ENCODE assay signal across 30 cellular contexts in genomic region chr2:176678571-176678970, GRCh38.
"Had no signal": no experiment of that assay in that cellular context is flagged by ENCODE, and none has a peak within 500 bp of the region (broad histone marks: within the 10 kb centered on the region; RNA-seq: fewer than 3 reads in every experiment).

No MANE protein-coding gene starts in this region.

- H3K4me1 ChIP-seq: breast epithelium, colonic mucosa, foreskin keratinocyte, gastrocnemius medialis had no signal

- H3K36me3 Mint-ChIP-seq: activated CD4-positive, alpha-beta memory T cell treated with anti-CD3 and anti-CD28 coated beads for 36 hours; activated naive CD4-positive, alpha-beta T cell treated with anti-CD3 and anti-CD28 coated beads, Interleukin-2, amount 10 ng/mL, durations not matched to agents 7 days and 5 days; activated naive CD4-positive, alpha-beta T cell treated with anti-CD3 and anti-CD28 coated beads, Interleukin-2, amount 50 U/mL, for 72 hours; activated naive CD8-positive, alpha-beta T cell treated with anti-CD3 and anti-CD28 coated beads, Interleukin-2, amount 10 ng/mL, durations not matched to agents 7 days and 5 days; brain had no signal

- H3K27ac Mint-ChIP-seq: activated CD4-positive, alpha-beta memory T cell treated with anti-CD3 and anti-CD28 coated beads for 36 hours; activated CD4-positive, alpha-beta T cell treated with anti-CD3 and anti-CD28 coated beads for 36 hours; activated CD4-positive, alpha-beta T cell treated with anti-CD3 and anti-CD28 coated beads, Interleukin-2, amount 10 ng/mL, durations not matched to agents 24 days and 14 days; activated naive CD4-positive, alpha-beta T cell treated with anti-CD3 and anti-CD28 coated beads, Interleukin-2, amount 10 ng/mL, durations not matched to agents 7 days and 5 days; activated naive CD4-positive, alpha-beta T cell treated with anti-CD3 and anti-CD28 coated beads, Interleukin-2, amount 50 U/mL, for 72 hours; activated naive CD8-positive, alpha-beta T cell treated with anti-CD3 and anti-CD28 coated beads, Interleukin-2, amount 10 ng/mL, durations not matched to agents 7 days and 5 days; activated T-cell treated with anti-CD3 and anti-CD28 coated beads, Interleukin-2, amount 50 U/mL, for 24 hours; activated T-cell treated with anti-CD3 and anti-CD28 coated beads, Interleukin-2, amount 50 U/mL, for 72 hours; effector memory CD8-positive, alpha-beta T cell had no signal

- DNase-seq: activated CD4-positive, alpha-beta memory T cell treated with anti-CD3 and anti-CD28 coated beads for 36 hours; activated CD4-positive, alpha-beta T cell treated with anti-CD3 and anti-CD28 coated beads for 36 hours; activated CD4-positive, alpha-beta T cell treated with anti-CD3 and anti-CD28 coated beads, Interleukin-2, amount 10 ng/mL, durations not matched to agents 24 days and 14 days; activated CD4-positive, CD25-positive, alpha-beta regulatory T cell; activated CD4-positive, CD25-positive, alpha-beta regulatory T cell treated with anti-CD3 and anti-CD28 coated beads, Interleukin-2, amount 50 U/mL, for 72 hours; activated CD8-positive, alpha-beta memory T cell treated with anti-CD3 and anti-CD28 coated beads, Interleukin-2, amount 50 U/mL, for 48 hours; activated gamma-delta T cell; activated naive CD4-positive, alpha-beta T cell; activated naive CD4-positive, alpha-beta T cell treated with anti-CD3 and anti-CD28 coated beads, Interleukin-2, amount 10 ng/mL, durations not matched to agents 7 days and 5 days; activated naive CD8-positive, alpha-beta T cell treated with anti-CD3 and anti-CD28 coated beads, Interleukin-2, amount 10 ng/mL, durations not matched to agents 7 days and 5 days; activated T-cell treated with anti-CD3 and anti-CD28 coated beads for 4 hours; activated T-cell treated with anti-CD3 and anti-CD28 coated beads, Interleukin-2, amount 50 U/mL, for 24 hours; activated T-cell treated with anti-CD3 and anti-CD28 coated beads, Interleukin-2, amount 50 U/mL, for 72 hours; central memory CD4-positive, alpha-beta T cell; cerebellar nuclear complex; colonic mucosa; effector CD4-positive, alpha-beta T cell; effector memory CD8-positive, alpha-beta T cell; erythroblast; foreskin keratinocyte; gastrocnemius medialis; glutamatergic neuron; heart left ventricle; T-helper 2 cell had no signal

- H3K4me1 Mint-ChIP-seq: activated CD4-positive, alpha-beta T cell treated with anti-CD3 and anti-CD28 coated beads for 36 hours; activated CD4-positive, alpha-beta T cell treated with anti-CD3 and anti-CD28 coated beads, Interleukin-2, amount 10 ng/mL, durations not matched to agents 24 days and 14 days; activated naive CD4-positive, alpha-beta T cell treated with anti-CD3 and anti-CD28 coated beads, Interleukin-2, amount 10 ng/mL, durations not matched to agents 7 days and 5 days had no signal

- H3K27ac ChIP-seq: ascending aorta, breast epithelium, cardiac muscle cell, colonic mucosa, esophagus muscularis mucosa, foreskin keratinocyte, gastrocnemius medialis, heart left ventricle had no signal

- H3K9me3 ChIP-seq: ascending aorta, breast epithelium, colonic mucosa, esophagus muscularis mucosa, gastrocnemius medialis, heart left ventricle had no signal

- H3K27me3 ChIP-seq: ascending aorta, cardiac muscle cell, esophagus muscularis mucosa, gastrocnemius medialis had no signal

- H3K9me3 Mint-ChIP-seq: activated CD4-positive, alpha-beta memory T cell treated with anti-CD3 and anti-CD28 coated beads for 36 hours; activated CD4-positive, alpha-beta T cell treated with anti-CD3 and anti-CD28 coated beads, Interleukin-2, amount 10 ng/mL, durations not matched to agents 24 days and 14 days; activated naive CD4-positive, alpha-beta T cell treated with anti-CD3 and anti-CD28 coated beads, Interleukin-2, amount 10 ng/mL, durations not matched to agents 7 days and 5 days; activated naive CD4-positive, alpha-beta T cell treated with anti-CD3 and anti-CD28 coated beads, Interleukin-2, amount 50 U/mL, for 72 hours; activated naive CD8-positive, alpha-beta T cell treated with anti-CD3 and anti-CD28 coated beads, Interleukin-2, amount 10 ng/mL, durations not matched to agents 7 days and 5 days; activated T-cell treated with anti-CD3 and anti-CD28 coated beads, Interleukin-2, amount 50 U/mL, for 24 hours; activated T-cell treated with anti-CD3 and anti-CD28 coated beads, Interleukin-2, amount 50 U/mL, for 72 hours; brain; effector memory CD8-positive, alpha-beta T cell had no signal

- H3K36me3 ChIP-seq: ascending aorta, breast epithelium, cardiac muscle cell, colonic mucosa, esophagus muscularis mucosa, gastrocnemius medialis, heart left ventricle had no signal

- ATAC-seq: activated CD4-positive, alpha-beta T cell treated with anti-CD3 and anti-CD28 coated beads for 36 hours; activated naive CD4-positive, alpha-beta T cell treated with anti-CD3 and anti-CD28 coated beads, Interleukin-2, amount 50 U/mL, for 72 hours; activated T-cell treated with anti-CD3 and anti-CD28 coated beads, Interleukin-2, amount 50 U/mL, for 72 hours; effector memory CD8-positive, alpha-beta T cell; foreskin keratinocyte; gastrocnemius medialis; heart left ventricle had no signal

- H3K4me3 ChIP-seq: ascending aorta, breast epithelium, cardiac muscle cell, colonic mucosa, esophagus muscularis mucosa, gastrocnemius medialis, heart left ventricle had no signal

- H3K4me3 Mint-ChIP-seq: activated CD4-positive, alpha-beta memory T cell treated with anti-CD3 and anti-CD28 coated beads for 36 hours; activated CD4-positive, alpha-beta T cell treated with anti-CD3 and anti-CD28 coated beads for 36 hours; activated CD4-positive, alpha-beta T cell treated with anti-CD3 and anti-CD28 coated beads, Interleukin-2, amount 10 ng/mL, durations not matched to agents 24 days and 14 days; activated naive CD4-positive, alpha-beta T cell treated with anti-CD3 and anti-CD28 coated beads, Interleukin-2, amount 10 ng/mL, durations not matched to agents 7 days and 5 days; activated naive CD8-positive, alpha-beta T cell treated with anti-CD3 and anti-CD28 coated beads, Interleukin-2, amount 10 ng/mL, durations not matched to agents 7 days and 5 days; activated T-cell treated with anti-CD3 and anti-CD28 coated beads, Interleukin-2, amount 50 U/mL, for 24 hours; activated T-cell treated with anti-CD3 and anti-CD28 coated beads, Interleukin-2, amount 50 U/mL, for 72 hours; brain; effector memory CD8-positive, alpha-beta T cell had no signal
